8 cellular contexts compared by ENCODE assay signal in genomic region chr21:32612075-32612998, GRCh38. TPM values are rescaled to one million over a fixed set of nuclear protein-coding genes. Genes with fewer than 3 reads are reported as not detected.
DNase-seq lines count a peak whose midpoint lies in the region; ATAC-seq and TF ChIP-seq lines count a peak whose summit lies in the region.

CFAP298 (minus strand) TSS chr21:32612377; CDS start chr21:32612243, 134 bp downstream.

- DNase-seq in ACHN (peak; percentile 83), NCI-H2227 treated with DMSO at 0.1 percent for 48 hours (lab: John Stamatoyannopoulos, UW) (peak; percentile 94), WTC11 (ENCODE audit: low spot score) (peak; percentile 80), cardiac fibroblast (ENCODE audit: low read depth in 2 of 2) (peak; percentile 96 to 97), iPS-NIHi7 (ENCODE audit: extremely low spot score) (peak; percentile 85), smooth muscle cell of the brain vasculature (ENCODE audit: low read depth, low spot score) (peak; percentile 78)

- peaks cover 2% of the 10 kb centered on the region for H3K27me3 Mint-ChIP-seq in WTC11 (ENCODE audit: low read depth)

- peak; percentile 94 for ATAC-seq in GM18870 (IDR thresholded peaks at IDR 0.05; ENCODE audit: unreplicated experiment)
- ATAC-seq in HG03135 (IDR thresholded peaks at IDR 0.05; ENCODE audit: unreplicated experiment), result peak; percentile 91
- peak; percentile 89 for ATAC-seq in WTC11

- H3K27ac Mint-ChIP-seq in WTC11, result peak within 1 kb of the TSS; percentile 93

- H3K4me3 ChIP-seq in cardiac fibroblast (replicated peaks in 1 of 2; ENCODE audit: low read depth in 2 of 2, low read length in 2 of 2), result peak within 1 kb of the TSS; percentile 98

- peaks cover 18% of the 10 kb centered on the region for H3K36me3 Mint-ChIP-seq in WTC11

- peak within 1 kb of the TSS; percentile 95 for H3K4me3 Mint-ChIP-seq in WTC11

- CTCF ChIA-PET in WTC11 (lab: Charles Lee), result interaction anchor here (1.0 to 5.7 kb wide), 7 partner anchors 8 to 306 kb away, joined by 4 to 31 read pairs (median 6); partner anchors contain the start of gene SYNJ1

- no peak for TF ChIP-seq CTCF in WTC11 (IDR thresholded peaks at IDR 0.05)
- no peak for TF ChIP-seq CTCF in cardiac fibroblast (IDR thresholded peaks at IDR 0.05; ENCODE audit: low read depth, low read length)

- no peaks in the 10 kb centered on the region for H3K9me3 Mint-ChIP-seq in WTC11

- in situ Hi-C loops in ACHN (cut with HindIII; ENCODE audit: low pct_ligation_motif_present, low pct_unique_long_range_greater_than_20kb, low sequenced_read_pairs), result no loop called here

- H3K4me1 Mint-ChIP-seq in WTC11, result peaks cover 14% of the 10 kb centered on the region

- POLR2A ChIA-PET in WTC11 (lab: Charles Lee), result interaction anchor here (1.1 to 1.9 kb wide), 2 partner anchors 12 to 116 kb away, joined by 7 to 13 read pairs; partner anchors contain the start of gene SYNJ1

TF ChIP-seq in WTC11, 78 proteins besides CTCF, POLR2A, EP300 and RAD21 (continues in another document):
- TF ChIP-seq NR2C2 (CRISPR knock-in tag; IDR thresholded peaks at IDR 0.05) (no peak), ZNF423 (CRISPR knock-in tag; IDR thresholded peaks at IDR 0.05) (no peak), PRRX2 (CRISPR knock-in tag; IDR thresholded peaks at IDR 0.05) (no peak), ETV6 (CRISPR knock-in tag; IDR thresholded peaks at IDR 0.05) (peak; percentile 95), ZSCAN18 (CRISPR knock-in tag; IDR thresholded peaks at IDR 0.05) (no peak), ATF2 (CRISPR knock-in tag; IDR thresholded peaks at IDR 0.05; ENCODE audit: borderline replicate concordance, low read depth) (no peak), KAT7 (CRISPR knock-in tag; IDR thresholded peaks at IDR 0.05; ENCODE audit: borderline replicate concordance) (peak; percentile 76), NFE2L1 (CRISPR knock-in tag; IDR thresholded peaks at IDR 0.05) (no peak), SMAD3 (CRISPR knock-in tag; IDR thresholded peaks at IDR 0.05; ENCODE audit: borderline replicate concordance) (no peak), OVOL2 (CRISPR knock-in tag; IDR thresholded peaks at IDR 0.05; ENCODE audit: borderline replicate concordance) (no peak), JUN (CRISPR knock-in tag; IDR thresholded peaks at IDR 0.05) (no peak; the same call in 1 of the 2 replicates), NR3C1 (CRISPR knock-in tag; conservative IDR thresholded peaks at IDR 0.05; ENCODE audit: low read depth) (no peak), MAX (CRISPR knock-in tag; IDR thresholded peaks at IDR 0.05) (peak; percentile 71), ZNF416 (CRISPR knock-in tag; IDR thresholded peaks at IDR 0.05) (no peak), IRF2 (CRISPR knock-in tag; IDR thresholded peaks at IDR 0.05; ENCODE audit: borderline replicate concordance, low read depth) (no peak), TEAD4 (CRISPR knock-in tag; IDR thresholded peaks at IDR 0.05) (peak; percentile 91; the same call in 1 of the 2 replicates), ZNF532 (CRISPR knock-in tag; IDR thresholded peaks at IDR 0.05; ENCODE audit: borderline replicate concordance) (no peak), GABPB1 (CRISPR knock-in tag; IDR thresholded peaks at IDR 0.05) (peak; percentile 62; the same call in 1 of the 2 replicates), CREB1 (CRISPR knock-in tag; IDR thresholded peaks at IDR 0.05) (peak; percentile 12; the same call in 1 of the 2 replicates), FOXP1 (CRISPR knock-in tag; IDR thresholded peaks at IDR 0.05; ENCODE audit: borderline replicate concordance) (no peak), ZBTB21 (CRISPR knock-in tag; IDR thresholded peaks at IDR 0.05; ENCODE audit: borderline replicate concordance) (no peak), ELF4 (CRISPR knock-in tag; IDR thresholded peaks at IDR 0.05; ENCODE audit: low read depth) (no peak), ZBTB43 (CRISPR knock-in tag; IDR thresholded peaks at IDR 0.05) (no peak; the same call in 1 of the 2 replicates), ERG (CRISPR knock-in tag; IDR thresholded peaks at IDR 0.05) (no peak), CDX4 (CRISPR knock-in tag; IDR thresholded peaks at IDR 0.05; ENCODE audit: borderline replicate concordance) (no peak)

RNA-seq across cellular contexts. Expression of gene CFAP298, which starts in this region (rescaled TPM):
- 80.3 to 98.1 TPM (median 85.1 TPM) in 3 replicates for total RNA-seq in WTC11 (2021)

Comparison
In these comparisons a context has a peak if more than half of its experiments do, and no peak if none do; other contexts are left out.
1. Peak in every context shown above with its lines: DNase-seq, ATAC-seq and H3K4me3 ChIP-seq.